In the genomic region with DNA sequence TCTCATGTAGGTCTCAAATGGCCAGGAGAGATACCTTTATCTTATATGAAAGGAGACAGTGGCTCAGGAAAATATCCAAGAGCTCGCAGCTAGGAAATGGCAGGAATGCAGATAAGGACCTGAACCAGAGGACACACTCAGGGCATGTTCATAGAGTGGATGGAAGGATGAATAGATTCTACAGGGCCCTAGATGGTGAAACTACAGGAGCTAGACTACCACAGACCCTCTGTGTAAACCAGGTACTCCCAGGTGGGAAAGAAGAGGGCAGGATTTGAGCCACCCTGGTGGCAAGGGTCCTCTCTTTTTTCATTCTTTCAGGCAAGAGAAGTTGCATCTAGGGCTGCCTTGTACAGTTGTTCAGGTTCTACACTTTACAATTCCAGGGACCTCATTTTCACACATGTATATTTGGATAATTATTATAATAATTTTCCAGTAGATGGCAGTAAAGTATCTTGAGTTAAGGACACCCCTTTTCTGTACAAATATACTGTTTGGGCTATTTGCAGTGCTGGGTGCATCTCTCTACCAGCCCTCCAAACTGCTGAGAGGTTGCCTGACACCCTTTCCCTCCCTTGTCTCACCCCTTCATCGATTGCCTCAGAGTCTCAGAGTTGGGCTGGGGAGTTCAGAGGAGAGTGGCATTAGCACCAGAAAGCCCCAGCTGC, we compare ENCODE assay signal across 9 cellular contexts. TPM values are rescaled to one million over a fixed set of nuclear protein-coding genes. Genes with fewer than 3 reads are reported as not detected.
DNase-seq lines count a peak whose midpoint lies in the region; ATAC-seq, FAIRE-seq and TF ChIP-seq lines count a peak whose summit lies in the region.
"Had no signal": no experiment of that assay in that cellular context is flagged by ENCODE, and none has a peak within 500 bp of the region (broad histone marks: within the 10 kb centered on the region; RNA-seq: fewer than 3 reads in every experiment).

No MANE protein-coding gene starts in this region.

- no peak overlapping the region for H3K18ac ChIP-seq in IMR-90 (ENCODE audit: low read depth, low read length)

- H3K4me2 ChIP-seq in IMR-90 (ENCODE audit: low read depth, low read length): no peak overlapping the region
- 0 out of 2 replicates have a peak overlapping the region, but pooled peaks have one; percentile 7 for H3K4me2 ChIP-seq in PC-3 (ENCODE audit: low read length)

- H2AFZ ChIP-seq in IMR-90 (replicated peaks; ENCODE audit: low read length, poor library complexity) (no peak overlapping the region), PC-3 (ENCODE audit: low read length) (peak overlapping the region; percentile 32; the same call in 1 of the 2 replicates)

- H4K8ac ChIP-seq in IMR-90 (ENCODE audit: low read depth in 2 of 2, low read length in 2 of 2): no peak overlapping the region

- no peaks in the 10 kb centered on the region for H3K4me1 ChIP-seq in CD4-positive, alpha-beta memory T cell (ENCODE audit: insufficient read depth, low read length)
- H3K4me1 ChIP-seq in IMR-90 (ENCODE audit: control insufficient read depth, insufficient read depth, low read length) (no peaks in the 10 kb centered on the region), PC-3 (ENCODE audit: insufficient read depth, low read length) (no peaks in the 10 kb centered on the region), esophagus squamous epithelium (no peaks in the 10 kb centered on the region), testis (peaks cover 4% of the 10 kb centered on the region)

- H3K27ac Mint-ChIP-seq in CD4-positive, alpha-beta memory T cell: no peak overlapping the region

- CTCF ChIA-PET in CD4-positive, alpha-beta memory T cell (lab: Charles Lee; ENCODE audit: partially characterized antibody): interaction anchor here (1.0 to 5.6 kb wide), 6 partner anchors 9 to 172 kb away, joined by 3 to 70 read pairs (median 4); no protein-coding TSS in a partner anchor
- CTCF ChIA-PET in IMR-90 (lab: Yijun Ruan, JAX): interaction anchor here (1.0 to 1.9 kb wide), 5 partner anchors 10 to 279 kb away, joined by 3 to 13 read pairs (median 4); partner anchors contain the start of gene ZDHHC22
- CTCF ChIA-PET in PC-3 (lab: Charles Lee): interaction anchor here (0.7 to 2.5 kb wide), 6 partner anchors 57 to 279 kb away, joined by 5 to 24 read pairs (median 8); no protein-coding TSS in a partner anchor

- H2BK120ac ChIP-seq in IMR-90 (ENCODE audit: low read depth, low read length): no peak overlapping the region

- no peak overlapping the region for H4K5ac ChIP-seq in IMR-90 (ENCODE audit: low read depth, low read length)

- H2BK20ac ChIP-seq in IMR-90 (ENCODE audit: low read depth, low read length): no peak overlapping the region

- H3K4me3 Mint-ChIP-seq in CD4-positive, alpha-beta memory T cell: no peak overlapping the region

- H4K20me1 ChIP-seq in IMR-90 (ENCODE audit: insufficient read depth, low read length) (no peaks in the 10 kb centered on the region), PC-3 (ENCODE audit: low read length) (no peaks in the 10 kb centered on the region)

- H3K27ac ChIP-seq in CD4-positive, alpha-beta memory T cell (ENCODE audit: low read depth, low read length): no peak overlapping the region
- H3K27ac ChIP-seq in IMR-90 (ENCODE audit: insufficient read depth, low read length) (no peak overlapping the region), PC-3 (ENCODE audit: low read length) (no peak overlapping the region), esophagus squamous epithelium (no peak overlapping the region), testis (no peak overlapping the region)

- no peaks in the 10 kb centered on the region for H3F3A ChIP-seq in PC-3 (ENCODE audit: low read length, unreplicated experiment)

- no peaks in the 10 kb centered on the region for H3K36me3 ChIP-seq in CD4-positive, alpha-beta memory T cell (ENCODE audit: insufficient read depth, low read length)
- H3K36me3 ChIP-seq in IMR-90 (ENCODE audit: control insufficient read depth, insufficient read depth, low read length): no peaks in the 10 kb centered on the region
- H3K36me3 ChIP-seq in PC-3 (ENCODE audit: low read depth, low read length): no peaks in the 10 kb centered on the region
- no peaks in the 10 kb centered on the region for H3K36me3 ChIP-seq in esophagus squamous epithelium
- no peaks in the 10 kb centered on the region for H3K36me3 ChIP-seq in testis (ENCODE audit: low read depth, missing control alignments)

- H3K9me2 ChIP-seq in PC-3 (replicated peaks; ENCODE audit: low read length): no peaks in the 10 kb centered on the region

- no peak overlapping the region for H2AK5ac ChIP-seq in IMR-90 (ENCODE audit: low read depth, low read length)

- H3K27me3 ChIP-seq in CD4-positive, alpha-beta memory T cell (ENCODE audit: insufficient read depth, low read length): no peaks in the 10 kb centered on the region
- H3K27me3 ChIP-seq in IMR-90 (ENCODE audit: control insufficient read depth, insufficient read depth, low read length): peaks cover 28% of the 10 kb centered on the region
- peaks cover 8% of the 10 kb centered on the region for H3K27me3 ChIP-seq in PC-3 (ENCODE audit: low read length)
- peaks cover 0 to 60% (median 0%) of the 10 kb centered on the region in 4 donors for H3K27me3 ChIP-seq in esophagus squamous epithelium
- no peaks in the 10 kb centered on the region for H3K27me3 ChIP-seq in testis

- H3K9me3 Mint-ChIP-seq in CD4-positive, alpha-beta memory T cell: peaks cover 0 to 3% (median 0%) of the 10 kb centered on the region in 8 donors

- no peaks in the 10 kb centered on the region for H3K4me1 Mint-ChIP-seq in CD4-positive, alpha-beta memory T cell

- in situ Hi-C loops in IMR-90 (cut with MboI; ENCODE audit: low sequenced_read_pairs): loop anchor here (5.0 kb wide), 1 partner anchor 165 kb away; no protein-coding TSS in a partner anchor

- peaks cover 13 to 48% of the 10 kb centered on the region in 2 donors for H3K27me3 Mint-ChIP-seq in CD4-positive, alpha-beta memory T cell

- ATAC-seq in IMR-90 (ENCODE audit: low read depth): peak; percentile 89
- ATAC-seq in PC-3: peak; percentile 79

- no peak for TF ChIP-seq POLR2A in IMR-90 (IDR thresholded peaks at IDR 0.05; ENCODE audit: low read depth, low read length)
- TF ChIP-seq POLR2A in esophagus squamous epithelium (IDR thresholded peaks at IDR 0.05): no peak
- no peak for TF ChIP-seq POLR2A in testis (IDR thresholded peaks at IDR 0.05)

- H3K9ac ChIP-seq in IMR-90 (ENCODE audit: low read depth, low read length) (no peak overlapping the region), PC-3 (ENCODE audit: low read length) (no peak overlapping the region)

- H3K9me3 ChIP-seq in CD4-positive, alpha-beta memory T cell (ENCODE audit: control insufficient read depth in 1 of 2, low read length in 2 of 2): no peaks in the 10 kb centered on the region
- no peaks in the 10 kb centered on the region for H3K9me3 ChIP-seq in IMR-90 (ENCODE audit: control insufficient read depth, insufficient read depth, low read length)
- no peaks in the 10 kb centered on the region for H3K9me3 ChIP-seq in PC-3 (ENCODE audit: low read length)
- no peaks in the 10 kb centered on the region for H3K9me3 ChIP-seq in esophagus squamous epithelium
- H3K9me3 ChIP-seq in testis: no peaks in the 10 kb centered on the region

- H2AK9ac ChIP-seq in IMR-90 (replicated peaks; ENCODE audit: low read depth, low read length, poor library complexity): no peak overlapping the region

- TF ChIP-seq RAD21 in IMR-90 (IDR thresholded peaks at IDR 0.05; ENCODE audit: low read length): peak; percentile 47

- H3K56ac ChIP-seq in IMR-90 (ENCODE audit: extremely low read depth, insufficient read depth, low read length): no peak overlapping the region

- no peak for FAIRE-seq in GM19239 (lab: Jason Lieb, UNC)

- BruUV-seq in IMR-90 (replicated peaks; lab: Mats Ljungman, UMichigan) (no TSS peak), PC-3 (replicated peaks; lab: Mats Ljungman, UMichigan) (no TSS peak)

- no peak overlapping the region for H3K14ac ChIP-seq in IMR-90 (replicated peaks; ENCODE audit: low read depth, low read length)

- H3K79me2 ChIP-seq in PC-3 (ENCODE audit: low read length): no peaks in the 10 kb centered on the region

- no peaks in the 10 kb centered on the region for H3K36me3 Mint-ChIP-seq in CD4-positive, alpha-beta memory T cell

- intact Hi-C loops in CD4-positive, alpha-beta memory T cell (cut with micrococcal nuclease): loop anchor here (1.0 to 2.0 kb wide), 2 partner anchors 164 to 399 kb away; no protein-coding TSS in a partner anchor
- intact Hi-C loops in IMR-90 (cut with micrococcal nuclease) (loop anchor here (1.0 to 10.0 kb wide), 3 partner anchors 162 to 555 kb away; partner anchors contain the start of genes AHSA1, ALKBH1, SLIRP and VIPAS39), PC-3 (cut with micrococcal nuclease) (loop anchor here (1.0 to 5.0 kb wide), 7 partner anchors 61 to 400 kb away; partner anchors contain the start of genes AHSA1 and VIPAS39), esophagus squamous epithelium (cut with DNase I) (no loop called here), testis (cut with DNase I; ENCODE audit: low total_unique reads) (no loop called here)

- no peak overlapping the region for H3K4ac ChIP-seq in IMR-90 (ENCODE audit: low read depth, low read length)

- no CpG with 5 or more reads among the region's 2 CpGs for WGBS in IMR-90 (ENCODE audit: extremely low coverage in 2 of 2, insufficient read length in 1 of 2), 2 experiments
- WGBS in esophagus squamous epithelium, 2 donors: 25% methylated on average over 2 of the region's 2 CpGs
- 43 to 44% methylated on average over 2 of the region's 2 CpGs for WGBS in testis, 2 donors

- H3K79me1 ChIP-seq in IMR-90 (ENCODE audit: low read depth in 1 of 2, low read length in 2 of 2): no peaks in the 10 kb centered on the region

- H4K91ac ChIP-seq in IMR-90 (ENCODE audit: insufficient read depth, low read depth, low read length): no peak overlapping the region

- no peak overlapping the region for H2BK15ac ChIP-seq in IMR-90 (ENCODE audit: low read depth, low read length)

- no peak overlapping the region for H2BK5ac ChIP-seq in IMR-90 (ENCODE audit: low read depth, low read length, poor library complexity, severe bottlenecking)

- H3K4me3 ChIP-seq in CD4-positive, alpha-beta memory T cell (ENCODE audit: low read length in 2 of 2): no peak overlapping the region
- no peak overlapping the region for H3K4me3 ChIP-seq in IMR-90 (ENCODE audit: insufficient read depth, low read depth, low read length)
- H3K4me3 ChIP-seq in PC-3 (ENCODE audit: low read length): no peak overlapping the region
- no peak overlapping the region for H3K4me3 ChIP-seq in esophagus squamous epithelium
- no peak overlapping the region for H3K4me3 ChIP-seq in testis

- no peak overlapping the region for H3K23ac ChIP-seq in IMR-90 (ENCODE audit: low read depth, low read length)

- dilution Hi-C loops in IMR-90 (cut with HindIII; ENCODE audit: low sequenced_read_pairs, unreplicated experiment): no loop called here

- peak; percentile 39 for TF ChIP-seq CTCF in IMR-90 (conservative IDR thresholded peaks at IDR 0.05; ENCODE audit: low read depth, low read length)
- peak; percentile 61 for TF ChIP-seq CTCF in PC-3 (conservative IDR thresholded peaks at IDR 0.05; ENCODE audit: low read depth, low read length)
- peak in 4 of 6 experiments; percentile 13 to 46 (median 18) for TF ChIP-seq CTCF in esophagus squamous epithelium (IDR thresholded peaks at IDR 0.05)
- peak in 2 of 3 experiments; percentile 21 to 24 for TF ChIP-seq CTCF in testis (IDR thresholded peaks at IDR 0.05)

- H3K9me1 ChIP-seq in IMR-90 (ENCODE audit: insufficient read depth, low read length): no peaks in the 10 kb centered on the region

- peak in 4 of 5 donors; percentile 11 to 29 (median 16) for DNase-seq in CD4-positive, alpha-beta memory T cell
- DNase-seq in IMR-90 (peak; percentile 28), PC-3 (peak; percentile 82), esophagus squamous epithelium (lab: John Stamatoyannopoulos, UW) (no peak), testis (no peak), GM19239 (ENCODE audit: insufficient read length, low spot score) (no peak), Ammon's horn (ENCODE audit: low spot score) (no peak)
- DNase-seq in activated CD4-positive, alpha-beta T cell treated with anti-CD3 and anti-CD28 coated beads, Interleukin-2, amount 50 U/mL, for 4 hours: no peak

- POLR2A ChIA-PET in CD4-positive, alpha-beta memory T cell (lab: Charles Lee; ENCODE audit: partially characterized antibody): no interaction called here
- POLR2A ChIA-PET in IMR-90 (lab: Charles Lee; ENCODE audit: unreplicated experiment) (no interaction called here), PC-3 (lab: Charles Lee; ENCODE audit: unreplicated experiment) (interaction anchor here (0.7 kb wide), 1 partner anchor 305 kb away, joined by 3 read pairs; the partner anchor contains the start of gene VIPAS39)

RNA-seq across cellular contexts. Expression of gene ZDHHC22, which starts 10.5 kb away (rescaled TPM):
- not detected for total RNA-seq in CD4-positive, alpha-beta memory T cell
- polyA plus RNA-seq in CD4-positive, alpha-beta memory T cell: not detected
- total RNA-seq in IMR-90 (2012; rRNA removed): not detected in 2 replicates
- polyA plus RNA-seq in IMR-90 (2012; rRNA removed): not detected in 2 replicates
- polyA plus RNA-seq in IMR-90 (2012; cell fraction: cytosol; rRNA removed): not detected in 2 replicates
- not detected in 2 replicates for polyA plus RNA-seq in IMR-90 (2012; cell fraction: nucleus; rRNA removed; ENCODE audit: low replicate concordance)
- 0.15 and 0.81 TPM in 2 replicates for total RNA-seq in PC-3 (2014; rRNA removed)
- total RNA-seq in esophagus squamous epithelium: not detected
- total RNA-seq in testis: 1 to 10 TPM; 1.7 to 3.2 TPM
- 0.84 TPM for polyA plus RNA-seq in testis (ENCODE audit: insufficient read depth, low read depth, low replicate concordance)

RNA-seq across cellular contexts. Expression of gene TMEM63C, which starts 29.5 kb away (rescaled TPM):
- 1 to 10 TPM in 1 of 2 experiments, under 1 TPM in 1; 0.36 to 1.7 TPM for total RNA-seq in CD4-positive, alpha-beta memory T cell
- not detected for polyA plus RNA-seq in CD4-positive, alpha-beta memory T cell
- total RNA-seq in IMR-90 (2012; rRNA removed) (under 0.01 TPM in 1 of 2 replicates, not detected in the other), PC-3 (2014; rRNA removed) (4.0 and 5.4 TPM in 2 replicates), esophagus squamous epithelium (10 to 100 TPM in 1 of 4 donors, 1 to 10 TPM in 3; 5.2 to 18.6 (median 9.8) TPM), testis (10 to 100 TPM; 14.1 to 20.7 TPM)
- polyA plus RNA-seq in IMR-90 (2012; rRNA removed) (not detected in 2 replicates), testis (ENCODE audit: insufficient read depth, low read depth, low replicate concordance) (21.0 TPM)
- 0.01 TPM in 1 of 2 replicates, not detected in the other for polyA plus RNA-seq in IMR-90 (2012; cell fraction: cytosol; rRNA removed)
- 0.03 TPM in 1 of 2 replicates, not detected in the other for polyA plus RNA-seq in IMR-90 (2012; cell fraction: nucleus; rRNA removed; ENCODE audit: low replicate concordance)
- total RNA-seq: pulmonary artery endothelial cell had no signal

RNA-seq across cellular contexts. Expression of gene CIPC, which starts 54.0 kb away (rescaled TPM):
- total RNA-seq in CD4-positive, alpha-beta memory T cell: 10 to 100 TPM; 18.6 to 21.5 TPM
- 1 to 10 TPM; 5.4 to 7.1 TPM for polyA plus RNA-seq in CD4-positive, alpha-beta memory T cell
- total RNA-seq in IMR-90 (2012; rRNA removed): 12.9 and 13.1 TPM in 2 replicates
- 5.6 and 6.6 TPM in 2 replicates for polyA plus RNA-seq in IMR-90 (2012; rRNA removed)
- polyA plus RNA-seq in IMR-90 (2012; cell fraction: cytosol; rRNA removed): 2.7 and 2.8 TPM in 2 replicates
- polyA plus RNA-seq in IMR-90 (2012; cell fraction: nucleus; rRNA removed; ENCODE audit: low replicate concordance): 2.8 and 5.9 TPM in 2 replicates
- total RNA-seq in PC-3 (2014; rRNA removed): 26.0 and 26.6 TPM in 2 replicates
- total RNA-seq in esophagus squamous epithelium: 10 to 100 TPM; 17.1 to 38.3 (median 32.6) TPM
- total RNA-seq in testis: 10 to 100 TPM; 44.5 to 48.3 TPM
- polyA plus RNA-seq in testis (ENCODE audit: insufficient read depth, low read depth, low replicate concordance): 23.4 TPM

Comparison
In these comparisons a context has a peak if more than half of its experiments do, and no peak if none do; other contexts are left out.
1. DNase-seq: peak in CD4-positive, alpha-beta memory T cell (4 of 5), IMR-90 (single experiment) and PC-3 (single experiment); none in esophagus squamous epithelium (single experiment), testis (single experiment), GM19239 (single experiment), activated CD4-positive, alpha-beta T cell treated with anti-CD3 and anti-CD28 coated beads, Interleukin-2, amount 50 U/mL, for 4 hours (0 of 2) and Ammon's horn (single experiment).
2. intact Hi-C loops: an anchor here in CD4-positive, alpha-beta memory T cell (1.0 to 2.0 kb wide), IMR-90 (1.0 to 10.0 kb wide) and PC-3 (1.0 to 5.0 kb wide); none called in esophagus squamous epithelium and testis.
3. Peak in every context shown above with its lines, with median percentiles within 50 percentile points of each other: CTCF ChIP-seq.